ENCODE assay signal across 12 cellular contexts in the genomic region with DNA sequence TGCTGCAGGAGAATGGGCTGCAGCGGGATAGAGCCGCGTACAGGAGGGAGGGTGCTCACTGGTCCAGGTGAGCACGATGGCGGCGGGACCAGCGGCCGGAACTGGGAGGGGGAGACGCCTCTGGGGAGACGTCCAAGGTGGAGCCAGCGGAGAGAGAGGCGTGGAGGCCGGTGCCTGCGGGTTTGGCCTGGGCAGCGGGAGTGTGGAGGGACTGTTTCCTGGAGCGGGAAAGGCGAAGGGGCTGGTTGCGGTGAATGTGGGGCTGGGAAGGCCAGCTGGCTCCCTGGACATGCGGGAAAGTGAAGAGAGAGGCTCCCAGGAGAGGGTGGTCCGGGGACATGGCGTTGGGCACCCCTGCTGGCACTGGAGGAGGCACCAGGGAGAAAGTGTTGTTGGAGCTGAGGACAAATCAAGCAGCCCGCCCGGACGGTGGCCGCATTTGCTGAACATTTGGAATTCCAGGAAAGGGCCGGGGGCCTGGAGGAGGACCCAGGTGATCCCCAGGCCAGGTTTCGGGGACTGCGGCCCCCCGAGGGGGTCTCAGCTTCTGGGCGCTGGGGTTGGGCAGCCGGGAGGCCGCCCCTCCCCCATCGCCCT. TPM values are rescaled to one million over a fixed set of nuclear protein-coding genes. Genes with fewer than 3 reads are reported as not detected.
DNase-seq lines count a peak whose midpoint lies in the region; ATAC-seq, FAIRE-seq and TF ChIP-seq lines count a peak whose summit lies in the region.
"Had no signal": no experiment of that assay in that cellular context is flagged by ENCODE, and none has a peak within 500 bp of the region (broad histone marks: within the 10 kb centered on the region; RNA-seq: fewer than 3 reads in every experiment).

No MANE protein-coding gene starts in this region.

- peaks cover 2% of the 10 kb centered on the region for H3K36me3 Mint-ChIP-seq in activated naive CD4-positive, alpha-beta T cell treated with anti-CD3 and anti-CD28 coated beads, Interleukin-2, amount 50 U/mL, for 24 hours
- H3K36me3 Mint-ChIP-seq in astrocyte (ENCODE audit: low read depth, unreplicated experiment) = no peaks in the 10 kb centered on the region

- H3K4me1 ChIP-seq in astrocyte (ENCODE audit: insufficient read depth, low read length) (no peaks in the 10 kb centered on the region), right lobe of liver (peaks cover 0 to 7% (median 0%) of the 10 kb centered on the region in 4 donors), upper lobe of left lung (peaks cover 9 to 13% (median 12%) of the 10 kb centered on the region in 4 donors)

- DNase-seq in activated naive CD4-positive, alpha-beta T cell treated with anti-CD3 and anti-CD28 coated beads, Interleukin-2, amount 50 U/mL, for 16 hours = no peak
- no peak for DNase-seq in astrocyte (ENCODE audit: low read depth)
- DNase-seq in right lobe of liver = no peak
- DNase-seq in upper lobe of left lung = peak in 1 of 2 donors; percentile 76
- DNase-seq in dedifferentiated amniotic fluid mesenchymal stem cell (ENCODE audit: extremely low spot score) = no peak
- no peak for DNase-seq in HUDEP-2 (lab: John Stamatoyannopoulos, UW; ENCODE audit: unreplicated experiment in 76 of 76)
- no peak for DNase-seq in SHP77 treated with DMSO at 0.1 percent for 48 hours (lab: John Stamatoyannopoulos, UW)
- DNase-seq: activated CD8-positive, alpha-beta T cell treated with anti-CD3 and anti-CD28 coated beads, Interleukin-2, amount 10 ng/mL, durations not matched to agents 7 days and 5 days; C1 segment of cervical spinal cord; effector memory CD4-positive, alpha-beta T cell had no signal

- TF ChIP-seq EP300 in upper lobe of left lung (IDR thresholded peaks at IDR 0.05) = no peak

- peak overlapping the region; percentile 0 for H3K4me3 Mint-ChIP-seq in activated naive CD4-positive, alpha-beta T cell treated with anti-CD3 and anti-CD28 coated beads, Interleukin-2, amount 50 U/mL, for 24 hours
- H3K4me3 Mint-ChIP-seq in astrocyte (ENCODE audit: unreplicated experiment) = peak overlapping the region; percentile 52
- H3K4me3 Mint-ChIP-seq: activated CD8-positive, alpha-beta T cell treated with anti-CD3 and anti-CD28 coated beads, Interleukin-2, amount 10 ng/mL, durations not matched to agents 7 days and 5 days had no signal

- peaks cover 23% of the 10 kb centered on the region for H3K27me3 Mint-ChIP-seq in activated naive CD4-positive, alpha-beta T cell treated with anti-CD3 and anti-CD28 coated beads, Interleukin-2, amount 50 U/mL, for 24 hours
- peaks cover 84% of the 10 kb centered on the region for H3K27me3 Mint-ChIP-seq in astrocyte (ENCODE audit: low read depth, unreplicated experiment)

- H3K9me3 ChIP-seq in astrocyte (ENCODE audit: insufficient read depth, low read depth, low read length) (no peaks in the 10 kb centered on the region), right lobe of liver (no peaks in the 10 kb centered on the region), upper lobe of left lung (no peaks in the 10 kb centered on the region)
- H3K9me3 ChIP-seq: neutrophil had no signal

- H3K27ac ChIP-seq in astrocyte (ENCODE audit: low read depth, low read length) (no peak overlapping the region), right lobe of liver (no peak overlapping the region), upper lobe of left lung (no peak overlapping the region)
- H3K27ac ChIP-seq: neutrophil had no signal

- H3K9ac ChIP-seq in astrocyte (ENCODE audit: low read length) = no peak overlapping the region

- 7% methylated on average over 10 of the region's 33 CpGs for WGBS in right lobe of liver (ENCODE audit: insufficient coverage, low coverage, low lambda C conversion rate, missing lambda C conversion rate)
- 14 to 22% methylated on average over 23 to 29 of the region's 33 CpGs for WGBS in upper lobe of left lung, 2 donors

- H3K4me3 ChIP-seq in astrocyte (ENCODE audit: insufficient read depth, low read depth, low read length) (no peak overlapping the region), right lobe of liver (peak overlapping the region in 1 of 3 donors; percentile 19), upper lobe of left lung (peak overlapping the region in 3 of 4 donors; percentile 27 to 49 (median 45))

- no peak overlapping the region for H3K27ac Mint-ChIP-seq in activated naive CD4-positive, alpha-beta T cell treated with anti-CD3 and anti-CD28 coated beads, Interleukin-2, amount 50 U/mL, for 24 hours
- H3K27ac Mint-ChIP-seq in astrocyte (ENCODE audit: unreplicated experiment) = no peak overlapping the region
- H3K27ac Mint-ChIP-seq: activated CD8-positive, alpha-beta T cell treated with anti-CD3 and anti-CD28 coated beads, Interleukin-2, amount 10 ng/mL, durations not matched to agents 7 days and 5 days had no signal

- H3K27me3 ChIP-seq in astrocyte (ENCODE audit: insufficient read depth, low read length) (peaks cover 53% of the 10 kb centered on the region), right lobe of liver (peaks cover 0 to 4% of the 10 kb centered on the region in 2 donors), upper lobe of left lung (peaks cover 0 to 18% (median 8%) of the 10 kb centered on the region in 4 donors)

- ATAC-seq in right lobe of liver = peak in 3 of 4 donors; percentile 20 to 26 (median 25)
- ATAC-seq in upper lobe of left lung (ENCODE audit: low FRiP score in 2 of 2) = no peak
- ATAC-seq: activated CD8-positive, alpha-beta T cell treated with anti-CD3 and anti-CD28 coated beads, Interleukin-2, amount 10 ng/mL, durations not matched to agents 7 days and 5 days had no signal

- H3K4me1 Mint-ChIP-seq in activated naive CD4-positive, alpha-beta T cell treated with anti-CD3 and anti-CD28 coated beads, Interleukin-2, amount 50 U/mL, for 24 hours = peaks cover 11% of the 10 kb centered on the region
- peaks cover 2% of the 10 kb centered on the region for H3K4me1 Mint-ChIP-seq in astrocyte (ENCODE audit: low read depth, unreplicated experiment)

- peak overlapping the region; percentile 35 for H3K4me2 ChIP-seq in astrocyte (ENCODE audit: low read length)

- H3K36me3 ChIP-seq in astrocyte (ENCODE audit: insufficient read depth, low read length) = no peaks in the 10 kb centered on the region
- H3K36me3 ChIP-seq in right lobe of liver = no peaks in the 10 kb centered on the region
- H3K36me3 ChIP-seq in upper lobe of left lung = no peaks in the 10 kb centered on the region
- H3K36me3 ChIP-seq: neutrophil had no signal

- no peak for TF ChIP-seq POLR2A in right lobe of liver (IDR thresholded peaks at IDR 0.05)
- no peak for TF ChIP-seq POLR2A in upper lobe of left lung (IDR thresholded peaks at IDR 0.05)

- no peak overlapping the region for H2AFZ ChIP-seq in astrocyte (ENCODE audit: low read depth, low read length)

- intact Hi-C loops in right lobe of liver (cut with DNase I) = no loop called here

- H3K79me2 ChIP-seq in astrocyte (ENCODE audit: insufficient read depth, low read length) = no peaks in the 10 kb centered on the region

- no peak for TF ChIP-seq CTCF in astrocyte (IDR thresholded peaks at IDR 0.05; ENCODE audit: insufficient read depth, low read depth, low read length)
- no peak for TF ChIP-seq CTCF in right lobe of liver (IDR thresholded peaks at IDR 0.05)
- TF ChIP-seq CTCF in upper lobe of left lung (IDR thresholded peaks at IDR 0.05) = no peak

- no peaks in the 10 kb centered on the region for H3K9me3 Mint-ChIP-seq in activated naive CD4-positive, alpha-beta T cell treated with anti-CD3 and anti-CD28 coated beads, Interleukin-2, amount 50 U/mL, for 24 hours
- peaks cover 5% of the 10 kb centered on the region for H3K9me3 Mint-ChIP-seq in astrocyte (ENCODE audit: unreplicated experiment)

- FAIRE-seq in astrocyte (lab: Jason Lieb, UNC) = no peak

- H4K20me1 ChIP-seq in astrocyte (ENCODE audit: insufficient read depth, low read length) = no peaks in the 10 kb centered on the region

RNA-seq across cellular contexts. Expression of a gene that starts 34.3 kb away (rescaled TPM):
- total RNA-seq in astrocyte (not detected in 2 replicates), right lobe of liver (not detected), upper lobe of left lung (not detected)
- total RNA-seq: activated CD8-positive, alpha-beta T cell treated with anti-CD3 and anti-CD28 coated beads, Interleukin-2, amount 10 ng/mL, durations not matched to agents 7 days and 5 days had no signal

Comparison
In these comparisons a context has a peak if more than half of its experiments do, and no peak if none do; other contexts are left out.
1. ATAC-seq: peak in right lobe of liver (3 of 4); none in upper lobe of left lung (0 of 2).